Comparison of ENCODE assay signal across 8 cellular contexts in genomic region chr7:23680417-23681405, GRCh38.
DNase-seq lines count a peak whose midpoint lies in the region; ATAC-seq and TF ChIP-seq lines count a peak whose summit lies in the region.

No MANE protein-coding gene starts in this region.

- H3K27me3 Mint-ChIP-seq in activated naive CD4-positive, alpha-beta T cell treated with anti-CD3 and anti-CD28 coated beads, Interleukin-2, amount 10 ng/mL, durations not matched to agents 7 days and 5 days, result peaks cover 4% of the 10 kb centered on the region

- intact Hi-C loops in tibial artery (cut with DNase I; ENCODE audit: low total_unique reads), result loop anchor here (2.0 kb wide), 1 partner anchor 84 kb away; the partner anchor contains the start of gene CCDC126

- DNase-seq in SIG-M5 treated with dmso at 0.1 percent for 504 hours (lab: John Stamatoyannopoulos, UW; ENCODE audit: unreplicated experiment) (peak; percentile 4), SIG-M5 (lab: John Stamatoyannopoulos, UW) (no peak), NCI-H774 (lab: John Stamatoyannopoulos, UW) (peak; percentile 69), glomerular visceral epithelial cell (ENCODE audit: extremely low spot score) (peak; percentile 74), tibial artery (peak; percentile 25 to 79)
- peak; percentile 73 for DNase-seq in activated naive CD4-positive, alpha-beta T cell treated with anti-CD3 and anti-CD28 coated beads, Interleukin-2, amount 10 ng/mL, durations not matched to agents 7 days and 5 days

- H3K27ac Mint-ChIP-seq in activated naive CD4-positive, alpha-beta T cell treated with anti-CD3 and anti-CD28 coated beads, Interleukin-2, amount 10 ng/mL, durations not matched to agents 7 days and 5 days, result peak overlapping the region; percentile 79

- ATAC-seq in HG03095 (IDR thresholded peaks at IDR 0.05; ENCODE audit: unreplicated experiment), result peak; percentile 44

- H3K9me3 ChIP-seq in neutrophil (no peaks in the 10 kb centered on the region), tibial artery (no peaks in the 10 kb centered on the region)

- peaks cover 1% of the 10 kb centered on the region for H3K36me3 Mint-ChIP-seq in activated naive CD4-positive, alpha-beta T cell treated with anti-CD3 and anti-CD28 coated beads, Interleukin-2, amount 10 ng/mL, durations not matched to agents 7 days and 5 days

- no peaks in the 10 kb centered on the region for H3K36me3 ChIP-seq in neutrophil
- H3K36me3 ChIP-seq in tibial artery, result no peaks in the 10 kb centered on the region

- CTCF ChIA-PET in activated naive CD4-positive, alpha-beta T cell treated with anti-CD3 and anti-CD28 coated beads, Interleukin-2, amount 10 ng/mL, durations not matched to agents 7 days and 5 days (lab: Charles Lee), result interaction anchor here (0.6 to 1.7 kb wide), 3 partner anchors 19 to 134 kb away, joined by 3 to 4 read pairs (median 4); no protein-coding TSS in a partner anchor

- no peak overlapping the region for H3K27ac ChIP-seq in neutrophil
- H3K27ac ChIP-seq in tibial artery, result peak overlapping the region; percentile 84 to 85

- peak overlapping the region; percentile 93 for H3K4me3 Mint-ChIP-seq in activated naive CD4-positive, alpha-beta T cell treated with anti-CD3 and anti-CD28 coated beads, Interleukin-2, amount 10 ng/mL, durations not matched to agents 7 days and 5 days

- H3K27me3 ChIP-seq in neutrophil (peaks cover 6% of the 10 kb centered on the region), tibial artery (no peaks in the 10 kb centered on the region)

- no peaks in the 10 kb centered on the region for H3K9me3 Mint-ChIP-seq in activated naive CD4-positive, alpha-beta T cell treated with anti-CD3 and anti-CD28 coated beads, Interleukin-2, amount 10 ng/mL, durations not matched to agents 7 days and 5 days

- peak overlapping the region; percentile 62 to 67 for H3K4me3 ChIP-seq in neutrophil (ENCODE audit: low read depth in 1 of 2, low read length in 1 of 2)
- peak overlapping the region; percentile 76 for H3K4me3 ChIP-seq in tibial artery

- TF ChIP-seq CTCF in neutrophil (IDR thresholded peaks at IDR 0.05) (no peak), tibial artery (IDR thresholded peaks at IDR 0.05) (no peak)

- peaks cover 7 to 10% of the 10 kb centered on the region in 2 experiments for H3K4me1 ChIP-seq in neutrophil (ENCODE audit: control insufficient read depth in 1 of 2, insufficient read depth in 1 of 2, low read depth in 1 of 2, low read length in 1 of 2)
- peaks cover 0 to 8% (median 7%) of the 10 kb centered on the region in 4 donors for H3K4me1 ChIP-seq in tibial artery

- peaks cover 19% of the 10 kb centered on the region for H3K4me1 Mint-ChIP-seq in activated naive CD4-positive, alpha-beta T cell treated with anti-CD3 and anti-CD28 coated beads, Interleukin-2, amount 10 ng/mL, durations not matched to agents 7 days and 5 days
